1 cellular context compared by ENCODE assay signal in genomic region chr5:178309271-178310008, GRCh38.
TF ChIP-seq lines count a peak whose summit lies in the region.

No MANE protein-coding gene starts in this region.

TF ChIP-seq in HepG2, 621 proteins besides CTCF, POLR2A, EP300 and RAD21 (continued from another document):
- TF ChIP-seq ZNF609 (CRISPR knock-in tag; IDR thresholded peaks at IDR 0.05; ENCODE audit: borderline replicate concordance) (no peak), PHF5A (CRISPR knock-in tag; IDR thresholded peaks at IDR 0.05; ENCODE audit: low read depth, unreplicated experiment) (no peak), KLF15 (CRISPR knock-in tag; IDR thresholded peaks at IDR 0.05; ENCODE audit: borderline replicate concordance) (no peak), ZNF678 (CRISPR knock-in tag; IDR thresholded peaks at IDR 0.05) (no peak), AKAP8 (CRISPR knock-in tag; IDR thresholded peaks at IDR 0.05) (no peak), ZNF468 (CRISPR knock-in tag; IDR thresholded peaks at IDR 0.05) (no peak), ZNF142 (CRISPR knock-in tag; IDR thresholded peaks at IDR 0.05) (no peak), TARDBP (CRISPR knock-in tag; IDR thresholded peaks at IDR 0.05) (no peak), TCF7 (IDR thresholded peaks at IDR 0.05; ENCODE audit: low read depth) (no peak)
